ENCODE assay signal across 28 cellular contexts in genomic region chr13:20505405-20506366, GRCh38. TPM values are rescaled to one million over a fixed set of nuclear protein-coding genes. Genes with fewer than 3 reads are reported as not detected.
DNase-seq lines count a peak whose midpoint lies in the region; ATAC-seq, FAIRE-seq and TF ChIP-seq lines count a peak whose summit lies in the region.
"Had no signal": no experiment of that assay in that cellular context is flagged by ENCODE, and none has a peak within 500 bp of the region (broad histone marks: within the 10 kb centered on the region; RNA-seq: fewer than 3 reads in every experiment).

No MANE protein-coding gene starts in this region.

- FAIRE-seq in HepG2 (lab: Jason Lieb, UNC): peak; percentile 97
- FAIRE-seq: A204.1, small intestine had no signal

- BruUV-seq in HepG2 (replicated peaks; lab: Mats Ljungman, UMichigan): TSS peak; percentile 92

- H3K79me2 ChIP-seq in HepG2 (ENCODE audit: insufficient read depth, low read length): no peaks in the 10 kb centered on the region

- WGBS in HepG2 (ENCODE audit: low lambda C conversion rate): 1% methylated on average over 10 of the region's 10 CpGs

- peak overlapping the region; percentile 25 for H2AFZ ChIP-seq in HepG2 (ENCODE audit: low read length)

- in situ Hi-C loops in HepG2 (cut with HindIII; ENCODE audit: extremely low pct_ligation_motif_present, low pct_unique_long_range_greater_than_20kb): no loop called here

- no peaks in the 10 kb centered on the region for H4K20me1 ChIP-seq in HepG2 (ENCODE audit: insufficient read depth, low read length)

- peak overlapping the region; percentile 80 for H3K4me2 ChIP-seq in HepG2 (ENCODE audit: low read depth, low read length)

- peak overlapping the region; percentile 57 for H3K9ac ChIP-seq in HepG2 (ENCODE audit: insufficient read depth, low read depth, low read length)

- no peak overlapping the region for H3K4me3 ChIP-seq in left ventricle myocardium inferior
- H3K4me3 ChIP-seq in right atrium auricular region: no peak overlapping the region
- H3K4me3 ChIP-seq in dorsolateral prefrontal cortex: no peak overlapping the region
- H3K4me3 ChIP-seq in HepG2 (replicated peaks in 1 of 3; ENCODE audit: insufficient read depth in 1 of 3, low read depth in 2 of 3, low read length in 3 of 3): peak overlapping the region; percentile 2 to 36 (median 28); a peak in 3 of 6 replicates
- H3K4me3 ChIP-seq in upper lobe of right lung: no peak overlapping the region
- H3K4me3 ChIP-seq: prostate gland, tibial nerve had no signal

- CTCF ChIA-PET in HepG2 (lab: Yijun Ruan, JAX; ENCODE audit: low intra/inter-chr PET ratio, low total read pairs): no interaction called here

- no peak for DNase-seq in left ventricle myocardium inferior
- no peak for DNase-seq in right atrium auricular region (ENCODE audit: low spot score)
- DNase-seq in dorsolateral prefrontal cortex: no peak
- DNase-seq in HepG2 (ENCODE audit: low spot score): peak; percentile 95
- no peak for DNase-seq in upper lobe of right lung
- no peak for DNase-seq in activated naive CD4-positive, alpha-beta T cell treated with Interleukin-2 at 50 U/mL for 16 hours
- DNase-seq in NCI-H2227 (lab: John Stamatoyannopoulos, UW; ENCODE audit: unreplicated experiment): no peak
- DNase-seq in NK-92 (lab: John Stamatoyannopoulos, UW; ENCODE audit: unreplicated experiment): no peak
- DNase-seq: activated CD4-positive, alpha-beta T cell treated with anti-CD3 and anti-CD28 coated beads for 4 hours; activated gamma-delta T cell; activated T-cell treated with anti-CD3 and anti-CD28 coated beads for 4 hours; CD8-positive, alpha-beta memory T cell; DMS153; effector CD4-positive, alpha-beta T cell; head of caudate nucleus; kidney glomerular epithelial cell; mesendoderm; NCI-H1092; NCI-H1930; NCI-H526 treated with DMSO at 0.1 percent for 48 hours; small intestine; stimulated activated CD8-positive, alpha-beta memory T cell treated with anti-CD3 and anti-CD28 coated beads, Interleukin-4, amount 100 ng/mL, for 48 hours; T-helper 2 cell had no signal

- H3K4me1 ChIP-seq in left ventricle myocardium inferior: peaks cover 16% of the 10 kb centered on the region
- peaks cover 0 to 13% of the 10 kb centered on the region in 2 donors for H3K4me1 ChIP-seq in right atrium auricular region
- peaks cover 67% of the 10 kb centered on the region for H3K4me1 ChIP-seq in HepG2 (ENCODE audit: insufficient read depth, low read length)
- peaks cover 5% of the 10 kb centered on the region for H3K4me1 ChIP-seq in upper lobe of right lung
- H3K4me1 ChIP-seq: prostate gland, tibial nerve had no signal

- ATAC-seq in HepG2 (peak; percentile 97), upper lobe of right lung (peak; percentile 31)
- ATAC-seq: SK-N-SH treated with all-trans-retinoic acid at 6 μM for 48 hours had no signal

- TF ChIP-seq POLR2A in HepG2 (IDR thresholded peaks at IDR 0.05; ENCODE audit: insufficient read depth in 1 of 2, low read depth in 2 of 2, low read length in 2 of 2): peak; percentile 30 to 39; a peak in 3 of 4 replicates

- H3K27me3 ChIP-seq in left ventricle myocardium inferior (ENCODE audit: low read depth) (no peaks in the 10 kb centered on the region), right atrium auricular region (no peaks in the 10 kb centered on the region), dorsolateral prefrontal cortex (no peaks in the 10 kb centered on the region), HepG2 (ENCODE audit: control insufficient read depth in 1 of 2, insufficient read depth in 2 of 2, low read length in 2 of 2) (no peaks in the 10 kb centered on the region), upper lobe of right lung (no peaks in the 10 kb centered on the region)
- H3K27me3 ChIP-seq: neutrophil, tibial nerve had no signal

- POLR2A ChIA-PET in HepG2 (lab: Yijun Ruan, JAX): interaction anchor here (1.0 to 1.7 kb wide), 6 partner anchors 10 to 60 kb away, joined by 3 to 8 read pairs (median 5); partner anchors contain the start of gene CRYL1

- TF ChIP-seq EP300 in HepG2 (IDR thresholded peaks at IDR 0.05; ENCODE audit: low read depth in 2 of 2, low read length in 2 of 2) (peak; percentile 12 to 90; a peak in 2 of 4 replicates), HepG2 (CRISPR knock-in tag; IDR thresholded peaks at IDR 0.05; ENCODE audit: borderline replicate concordance) (peak; percentile 48; the same call in 1 of the 2 replicates)

- H3K9me3 ChIP-seq in left ventricle myocardium inferior (replicated peaks): peaks cover 2% of the 10 kb centered on the region
- H3K9me3 ChIP-seq in right atrium auricular region: no peaks in the 10 kb centered on the region
- no peaks in the 10 kb centered on the region for H3K9me3 ChIP-seq in HepG2 (ENCODE audit: low read length)
- no peaks in the 10 kb centered on the region for H3K9me3 ChIP-seq in upper lobe of right lung
- H3K9me3 ChIP-seq: neutrophil, prostate gland, tibial nerve had no signal

- no peak for TF ChIP-seq CTCF in left ventricle myocardium inferior (IDR thresholded peaks at IDR 0.05; ENCODE audit: borderline replicate concordance)
- no peak for TF ChIP-seq CTCF in right atrium auricular region (IDR thresholded peaks at IDR 0.05)
- TF ChIP-seq CTCF in dorsolateral prefrontal cortex (IDR thresholded peaks at IDR 0.05 in 54 of 56, conservative IDR thresholded peaks at IDR 0.05 in 2 of 56; ENCODE audit: low read depth in 1 of 56, partially characterized antibody in 56 of 56): no peak
- TF ChIP-seq CTCF in HepG2 (CRISPR knock-in tag; IDR thresholded peaks at IDR 0.05): no peak
- no peak for TF ChIP-seq CTCF in upper lobe of right lung (IDR thresholded peaks at IDR 0.05)

- intact Hi-C loops in left ventricle myocardium inferior (cut with micrococcal nuclease) (no loop called here), dorsolateral prefrontal cortex (cut with DNase I) (no loop called here), HepG2 (cut with micrococcal nuclease; ENCODE audit: unreplicated experiment) (loop anchor here (2.0 kb wide), 1 partner anchor 15 kb away; no protein-coding TSS in a partner anchor), upper lobe of right lung (cut with DNase I) (no loop called here)

- no peak for TF ChIP-seq RAD21 in HepG2 (CRISPR knock-in tag; IDR thresholded peaks at IDR 0.05)

- H3K27ac ChIP-seq in left ventricle myocardium inferior (replicated peaks): peak overlapping the region; percentile 69
- H3K27ac ChIP-seq in right atrium auricular region: peak overlapping the region in 1 of 2 donors; percentile 2
- H3K27ac ChIP-seq in dorsolateral prefrontal cortex: peak overlapping the region in 33 of 59 donors; percentile 2 to 65 (median 32)
- H3K27ac ChIP-seq in HepG2 (ENCODE audit: extremely low read length, insufficient read depth, low read length): peak overlapping the region; percentile 84
- H3K27ac ChIP-seq in upper lobe of right lung: no peak overlapping the region
- H3K27ac ChIP-seq: neutrophil had no signal

- peaks cover 10% of the 10 kb centered on the region for H3K36me3 ChIP-seq in left ventricle myocardium inferior
- peaks cover 10% of the 10 kb centered on the region for H3K36me3 ChIP-seq in right atrium auricular region
- peaks cover 0 to 11% of the 10 kb centered on the region in 2 experiments; a peak in 3 of 5 replicates for H3K36me3 ChIP-seq in HepG2 (replicated peaks in 1 of 2; ENCODE audit: control insufficient read depth in 1 of 2, insufficient read depth in 2 of 2, low read length in 2 of 2)
- H3K36me3 ChIP-seq in upper lobe of right lung: peaks cover 6% of the 10 kb centered on the region
- H3K36me3 ChIP-seq: neutrophil, prostate gland had no signal

TF ChIP-seq in HepG2, 621 proteins besides CTCF, POLR2A, EP300 and RAD21 (continues in another document):
- TF ChIP-seq ZNF605 (CRISPR knock-in tag; IDR thresholded peaks at IDR 0.05) (peak; percentile 45; the same call in 1 of the 2 replicates), HMG20A (CRISPR knock-in tag; IDR thresholded peaks at IDR 0.05; ENCODE audit: borderline replicate concordance) (peak; percentile 75), BRD4 (CRISPR knock-in tag; IDR thresholded peaks at IDR 0.05) (peak; percentile 49; the same call in 1 of the 2 replicates), FOXP1 (IDR thresholded peaks at IDR 0.05) (peak; percentile 40; the same call in 1 of the 2 replicates), FOXP1 (CRISPR knock-in tag; IDR thresholded peaks at IDR 0.05) (peak; percentile 86), HDAC1 (CRISPR knock-in tag; IDR thresholded peaks at IDR 0.05) (peak; percentile 89), ZNF761 (CRISPR knock-in tag; conservative IDR thresholded peaks at IDR 0.05) (0 out of 2 replicates have a peak, but pooled peaks have one; percentile 19), TBX3 (IDR thresholded peaks at IDR 0.05; ENCODE audit: borderline replicate concordance) (peak; percentile 47; the same call in 1 of the 2 replicates), RFX3 (CRISPR knock-in tag; IDR thresholded peaks at IDR 0.05) (no peak), ZNF501 (CRISPR knock-in tag; IDR thresholded peaks at IDR 0.05) (peak; percentile 45; the same call in 1 of the 2 replicates)

RNA-seq across cellular contexts. Expression of gene CRYL1, which starts 20.0 kb away (rescaled TPM):
- total RNA-seq in left ventricle myocardium inferior (20.5 TPM), right atrium auricular region (10 to 100 TPM; 26.5 to 27.9 TPM), dorsolateral prefrontal cortex (100 to 1,000 TPM in 6 of 120 experiments, 10 to 100 TPM in 114; 41.1 to 127 (median 74.6) TPM), HepG2 (2016; rRNA removed; fragmentation: Illumina TruSeq; extraction: Trizol) (57.2 and 71.7 TPM in 2 replicates), upper lobe of right lung (28.5 TPM)
- 29.5 and 30.5 TPM in 2 replicates for total RNA-seq in HepG2 (2016; cell fraction: cytosol; rRNA removed; fragmentation: Illumina TruSeq; extraction: Trizol; ENCODE audit: low read depth)
- total RNA-seq in HepG2 (2016; cell fraction: insoluble cytoplasmic fraction; rRNA removed; fragmentation: Illumina TruSeq; extraction: Trizol): 62.2 and 68.9 TPM in 2 replicates
- 43.1 and 48.4 TPM in 2 replicates for total RNA-seq in HepG2 (2016; cell fraction: membrane; rRNA removed; fragmentation: Illumina TruSeq; extraction: Trizol)
- total RNA-seq in HepG2 (2016; cell fraction: nucleus; rRNA removed; fragmentation: Illumina TruSeq; extraction: Trizol): 31.5 and 32.4 TPM in 2 replicates
- polyA plus RNA-seq in HepG2 (2011; rRNA removed): 108 and 115 TPM in 2 replicates
- 141 and 154 TPM in 2 replicates for polyA plus RNA-seq in HepG2 (2011; cell fraction: cytosol; rRNA removed)
- 42.9 and 50.6 TPM in 2 replicates for polyA plus RNA-seq in HepG2 (2011; cell fraction: nucleus; rRNA removed)
- polyA plus RNA-seq in HepG2 (2012): 71.8 and 86.3 TPM in 2 replicates
- polyA plus RNA-seq in HepG2 (2016; cell fraction: cytosol; fragmentation: Illumina TruSeq; extraction: Trizol; ENCODE audit: low read depth): 31.6 and 39.2 TPM in 2 replicates
- polyA plus RNA-seq in HepG2 (2016; cell fraction: insoluble cytoplasmic fraction; fragmentation: Illumina TruSeq; extraction: Trizol; ENCODE audit: low read depth): 85.1 and 88.1 TPM in 2 replicates
- 41.0 and 48.6 TPM in 2 replicates for polyA plus RNA-seq in HepG2 (2016; cell fraction: membrane; fragmentation: Illumina TruSeq; extraction: Trizol; ENCODE audit: low read depth)
- 50.6 and 56.0 TPM in 2 replicates for polyA plus RNA-seq in HepG2 (2016; cell fraction: nucleus; fragmentation: Illumina TruSeq; extraction: Trizol; ENCODE audit: insufficient read depth, low read depth)
- polyA minus RNA-seq in HepG2 (2011; rRNA and poly(A)+ RNA removed; ENCODE audit: low replicate concordance): 3.8 and 99.9 TPM in 2 replicates
- 40.4 and 44.1 TPM in 2 replicates for polyA minus RNA-seq in HepG2 (2011; cell fraction: cytosol; rRNA and poly(A)+ RNA removed)
- polyA minus RNA-seq in HepG2 (2011; cell fraction: nucleus; rRNA and poly(A)+ RNA removed): 28.1 and 34.7 TPM in 2 replicates

Comparison
In these comparisons a context has a peak if more than half of its experiments do, and no peak if none do; other contexts are left out.
1. H3K4me3 ChIP-seq: peak in HepG2 (3 of 3); none in left ventricle myocardium inferior (single experiment), right atrium auricular region (0 of 2), dorsolateral prefrontal cortex (0 of 59) and upper lobe of right lung (single experiment).